In genomic region chr2:110747522-110748488, GRCh38 we compare ENCODE assay signal across 16 cellular contexts. TPM values are rescaled to one million over a fixed set of nuclear protein-coding genes. Genes with fewer than 3 reads are reported as not detected.
A peak's percentile ranks its signal among the peaks of the same experiment; 100 is the strongest.
DNase-seq lines count a peak whose midpoint lies in the region; ATAC-seq and TF ChIP-seq lines count a peak whose summit lies in the region.
"Had no signal": no experiment of that assay in that cellular context is flagged by ENCODE, and none has a peak within 500 bp of the region (broad histone marks: within the 10 kb centered on the region; RNA-seq: fewer than 3 reads in every experiment).

No MANE protein-coding gene starts in this region.

- peak; percentile 30 for DNase-seq in NCI-H2029 treated with DMSO at 0.1 percent for 48 hours (lab: John Stamatoyannopoulos, UW)
- DNase-seq in NCI-H2029 (lab: John Stamatoyannopoulos, UW), result no peak
- DNase-seq in mucosa of descending colon, result no peak
- no peak for DNase-seq in T1000 (lab: John Stamatoyannopoulos, UW)
- DNase-seq in occipital lobe (lab: John Stamatoyannopoulos, UW), result no peak
- DNase-seq: aorta, dorsolateral prefrontal cortex, NCI-H1048, thyroid gland had no signal

- H3K9me3 ChIP-seq in mucosa of descending colon, result no peaks in the 10 kb centered on the region
- H3K9me3 ChIP-seq: thyroid gland had no signal

- intact Hi-C loops in mucosa of descending colon (cut with DNase I, micrococcal nuclease), result no loop called here

- peak overlapping the region; percentile 99 for H3K27ac ChIP-seq in VCaP
- H3K27ac ChIP-seq: dorsolateral prefrontal cortex, HL-60, thyroid gland had no signal

- TF ChIP-seq CTCF in VCaP (conservative IDR thresholded peaks at IDR 0.05) (no peak), mucosa of descending colon (IDR thresholded peaks at IDR 0.05) (no peak)

- ATAC-seq in HG03135 (IDR thresholded peaks at IDR 0.05; ENCODE audit: unreplicated experiment), result peak; percentile 4
- ATAC-seq in mucosa of descending colon, result peak; percentile 40
- no peak for ATAC-seq in HG03457 (IDR thresholded peaks at IDR 0.05; ENCODE audit: unreplicated experiment)

- peaks cover 3% of the 10 kb centered on the region for H3K4me1 ChIP-seq in mucosa of descending colon (ENCODE audit: low read depth)
- H3K4me1 ChIP-seq: thyroid gland had no signal

- no peaks in the 10 kb centered on the region for H3K36me3 ChIP-seq in mucosa of descending colon (ENCODE audit: low read depth)
- H3K36me3 ChIP-seq: thyroid gland had no signal

- no peak overlapping the region for H3K4me3 ChIP-seq in mucosa of descending colon
- H3K4me3 ChIP-seq: dorsolateral prefrontal cortex, thyroid gland had no signal

RNA-seq across cellular contexts. Expression of gene ACOXL, which starts 15.4 kb away (rescaled TPM):
- 1 to 10 TPM in 1 of 3 donors, under 1 TPM in 2; 0.51 to 1.2 (median 0.87) TPM for total RNA-seq in mucosa of descending colon
- not detected for total RNA-seq in occipital lobe
- total RNA-seq: A172, aorta, osteoblast, RPMI7951 had no signal
